ENCODE assay signal across 8 cellular contexts in the genomic region with DNA sequence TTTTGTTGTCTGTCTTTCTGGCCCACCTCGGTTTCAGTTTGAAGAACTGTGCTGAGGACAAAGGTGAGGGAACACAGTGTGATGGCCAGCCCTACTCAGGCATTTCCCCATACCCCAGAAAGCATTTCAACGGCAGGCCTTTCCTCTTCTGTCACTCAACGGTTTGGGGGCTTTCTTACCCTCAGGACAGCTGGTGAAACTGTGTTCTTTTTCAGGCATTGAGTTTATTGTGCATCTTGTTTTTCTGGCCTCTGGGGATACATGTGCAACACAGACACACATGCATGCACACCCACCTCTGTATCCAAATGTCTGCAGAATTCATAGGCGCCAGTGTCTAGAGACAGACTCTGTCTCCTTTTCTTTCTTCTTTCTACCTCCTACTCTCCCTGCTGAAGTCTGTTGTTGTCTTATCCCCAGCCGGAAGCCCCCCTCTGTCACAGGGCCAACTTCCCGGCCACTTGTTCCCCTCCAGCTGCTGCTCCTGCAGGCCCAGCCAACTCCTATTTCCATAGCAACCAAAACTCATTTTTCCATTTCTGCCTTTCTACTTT. TPM values are rescaled to one million over a fixed set of nuclear protein-coding genes. Genes with fewer than 3 reads are reported as not detected.
DNase-seq lines count a peak whose midpoint lies in the region; ATAC-seq and TF ChIP-seq lines count a peak whose summit lies in the region.

No MANE protein-coding gene starts in this region.

- TF ChIP-seq CTCF in CD4-positive, alpha-beta T cell (IDR thresholded peaks at IDR 0.05), result no peak

- POLR2A ChIA-PET in CD4-positive, alpha-beta T cell (lab: Charles Lee), result no interaction called here

- peaks cover 4% of the 10 kb centered on the region for H3K36me3 Mint-ChIP-seq in CD4-positive, alpha-beta T cell (ENCODE audit: low read depth)

- peaks cover 7 to 26% of the 10 kb centered on the region in 2 donors for H3K9me3 Mint-ChIP-seq in stimulated activated naive CD8-positive, alpha-beta T cell treated with anti-CD3 and anti-CD28 coated beads, Interleukin-15, amount 100 ng/mL, for 72 hours
- no peaks in the 10 kb centered on the region for H3K9me3 Mint-ChIP-seq in CD4-positive, alpha-beta T cell

- peak overlapping the region in 1 of 2 donors; percentile 83 for H3K27ac Mint-ChIP-seq in stimulated activated naive CD8-positive, alpha-beta T cell treated with anti-CD3 and anti-CD28 coated beads, Interleukin-15, amount 100 ng/mL, for 72 hours
- no peak overlapping the region for H3K27ac Mint-ChIP-seq in CD4-positive, alpha-beta T cell

- CTCF ChIA-PET in CD4-positive, alpha-beta T cell (lab: Charles Lee), result no interaction called here

- H3K4me1 Mint-ChIP-seq in stimulated activated naive CD8-positive, alpha-beta T cell treated with anti-CD3 and anti-CD28 coated beads, Interleukin-15, amount 100 ng/mL, for 72 hours, result peaks cover 40% of the 10 kb centered on the region
- H3K4me1 Mint-ChIP-seq in CD4-positive, alpha-beta T cell (ENCODE audit: low read depth), result peaks cover 26% of the 10 kb centered on the region

- no peak overlapping the region for H3K4me3 ChIP-seq in skin epidermis

- H3K27me3 Mint-ChIP-seq in stimulated activated naive CD8-positive, alpha-beta T cell treated with anti-CD3 and anti-CD28 coated beads, Interleukin-15, amount 100 ng/mL, for 72 hours, result no peaks in the 10 kb centered on the region
- no peaks in the 10 kb centered on the region for H3K27me3 Mint-ChIP-seq in CD4-positive, alpha-beta T cell

- ATAC-seq in stimulated activated naive CD8-positive, alpha-beta T cell treated with anti-CD3 and anti-CD28 coated beads, Interleukin-15, Interleukin-2, amounts not matched to agents 100 U/mL and 50 U/mL, for 24 hours, result peak; percentile 14
- ATAC-seq in stimulated activated naive CD8-positive, alpha-beta T cell treated with anti-CD3 and anti-CD28 coated beads, Interleukin-15, amount 100 ng/mL, for 72 hours, result no peak
- ATAC-seq in CD4-positive, alpha-beta T cell (ENCODE audit: poor library complexity), result no peak

- no peak for DNase-seq in stimulated activated naive CD8-positive, alpha-beta T cell treated with anti-CD3 and anti-CD28 coated beads, Interleukin-15, Interleukin-2, amounts not matched to agents 100 U/mL and 50 U/mL, for 24 hours
- no peak for DNase-seq in stimulated activated naive CD8-positive, alpha-beta T cell treated with anti-CD3 and anti-CD28 coated beads, Interleukin-15, amount 100 ng/mL, for 72 hours
- DNase-seq in NCI-H1092 treated with DMSO at 0.1 percent for 48 hours (lab: John Stamatoyannopoulos, UW), result peak; percentile 77
- DNase-seq in head of caudate nucleus, result peak in 29 of 42 donors; percentile 22 to 68 (median 47)
- no peak for DNase-seq in CD4-positive, alpha-beta T cell
- no peak for DNase-seq in DMS153 treated with DMSO at 0.1 percent for 48 hours (lab: John Stamatoyannopoulos, UW; ENCODE audit: unreplicated experiment)
- DNase-seq in SW480 (ENCODE audit: low spot score), result no peak

- H3K27me3 ChIP-seq in CD4-positive, alpha-beta T cell (ENCODE audit: control insufficient read depth, insufficient read depth, low read length), result no peaks in the 10 kb centered on the region

- H3K27ac ChIP-seq in skin epidermis, result peak overlapping the region in 11 of 21 experiments; percentile 24 to 71 (median 48)
- no peak overlapping the region for H3K27ac ChIP-seq in CD4-positive, alpha-beta T cell (ENCODE audit: low read depth, low read length)

- H3K9me3 ChIP-seq in CD4-positive, alpha-beta T cell (ENCODE audit: control insufficient read depth, low read length), result no peaks in the 10 kb centered on the region

- H3K4me3 Mint-ChIP-seq in stimulated activated naive CD8-positive, alpha-beta T cell treated with anti-CD3 and anti-CD28 coated beads, Interleukin-15, amount 100 ng/mL, for 72 hours, result peak overlapping the region in 1 of 2 donors; percentile 19
- H3K4me3 Mint-ChIP-seq in CD4-positive, alpha-beta T cell, result no peak overlapping the region

- intact Hi-C loops in head of caudate nucleus (cut with DNase I), result no loop called here
- intact Hi-C loops in CD4-positive, alpha-beta T cell (cut with DNase I, micrococcal nuclease), result no loop called here

RNA-seq across cellular contexts. Expression of gene CHD9, which starts 17.0 kb away (rescaled TPM):
- 10 to 100 TPM; 28.2 to 28.8 TPM for total RNA-seq in CD4-positive, alpha-beta T cell

RNA-seq across cellular contexts. Expression of gene CHD9NB, which starts 19.1 kb away (rescaled TPM):
- total RNA-seq in CD4-positive, alpha-beta T cell, result not detected

Comparison
In these comparisons a context has a peak if more than half of its experiments do, and no peak if none do; other contexts are left out.
1. DNase-seq: peak in NCI-H1092 treated with DMSO at 0.1 percent for 48 hours (single experiment) and head of caudate nucleus (29 of 42); none in stimulated activated naive CD8-positive, alpha-beta T cell treated with anti-CD3 and anti-CD28 coated beads, Interleukin-15, Interleukin-2, amounts not matched to agents 100 U/mL and 50 U/mL, for 24 hours (single experiment), stimulated activated naive CD8-positive, alpha-beta T cell treated with anti-CD3 and anti-CD28 coated beads, Interleukin-15, amount 100 ng/mL, for 72 hours (0 of 2), CD4-positive, alpha-beta T cell (0 of 10), DMS153 treated with DMSO at 0.1 percent for 48 hours (single experiment) and SW480 (single experiment).